In the genomic region with DNA sequence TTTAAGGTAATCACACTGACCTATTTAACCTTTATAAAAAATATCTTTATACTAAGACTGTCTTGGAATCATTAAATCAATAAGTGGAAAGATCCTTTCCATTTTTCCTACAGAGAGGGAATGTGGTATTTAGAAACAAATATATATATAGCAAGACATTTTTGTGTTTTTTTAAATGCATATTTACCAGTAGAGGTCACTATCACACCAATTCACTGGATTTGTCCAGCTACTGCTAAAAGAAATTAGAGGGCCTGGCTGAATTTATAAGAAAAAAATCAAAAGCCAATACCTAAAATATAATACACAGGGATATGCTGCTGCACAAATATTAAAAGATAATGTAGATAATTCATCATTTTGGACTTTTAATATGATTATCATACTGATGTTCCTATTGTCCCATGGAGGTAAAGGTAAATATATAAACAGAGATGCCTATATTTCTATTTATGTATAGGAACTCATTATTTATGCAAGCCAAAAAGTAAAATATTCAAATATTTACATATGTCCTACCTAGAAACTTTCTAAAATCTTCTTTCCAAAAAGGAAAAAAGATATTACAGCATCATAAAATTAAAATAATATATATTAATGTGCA, we compare ENCODE assay signal across 8 cellular contexts.
A peak's percentile ranks its signal among the peaks of the same experiment; 100 is the strongest.
DNase-seq lines count a peak whose midpoint lies in the region; ATAC-seq, FAIRE-seq and TF ChIP-seq lines count a peak whose summit lies in the region.

No MANE protein-coding gene starts in this region.

- H3K4me2 ChIP-seq in H1 (ENCODE audit: insufficient read depth in 1 of 2, low read depth in 2 of 2, low read length in 2 of 2), result no peak overlapping the region

- ATAC-seq in heart right ventricle, result no peak
- no peak for ATAC-seq in left cardiac atrium
- peak; percentile 58 to 75 (median 68) for ATAC-seq in pancreas
- ATAC-seq in HG02588 (IDR thresholded peaks at IDR 0.05; ENCODE audit: unreplicated experiment), result no peak

- H4K91ac ChIP-seq in H1 (replicated peaks; ENCODE audit: insufficient read length, low read length), result no peak overlapping the region

- no peak overlapping the region for H2BK120ac ChIP-seq in H1 (replicated peaks; ENCODE audit: low read depth, low read length)

- peak; percentile 18 to 69 (median 53) for TF ChIP-seq CTCF in heart right ventricle (IDR thresholded peaks at IDR 0.05)
- TF ChIP-seq CTCF in H1 (IDR thresholded peaks at IDR 0.05; ENCODE audit: control extremely low read depth in 1 of 3, insufficient read depth in 1 of 3, low read depth in 1 of 3, low read length in 3 of 3), result peak in 1 of 3 experiments; percentile 23; a peak in 1 of 4 replicates
- TF ChIP-seq CTCF in pancreas (IDR thresholded peaks at IDR 0.05), result peak in 3 of 4 donors; percentile 29 to 45 (median 42)

- no peak overlapping the region for H3K4ac ChIP-seq in H1 (replicated peaks; ENCODE audit: insufficient read length, low read depth, low read length)

- H2BK15ac ChIP-seq in H1 (ENCODE audit: low read length), result no peak overlapping the region

- H3K27me3 ChIP-seq in heart right ventricle (no peaks in the 10 kb centered on the region), H1 (replicated peaks in 1 of 4; ENCODE audit: control insufficient read depth in 3 of 4, extremely low read depth in 1 of 4, insufficient read depth in 3 of 4, low read length in 3 of 4) (peaks cover 0 to 1% (median 0%) of the 10 kb centered on the region in 4 experiments; a peak in 1 of 7 replicates), pancreas (no peaks in the 10 kb centered on the region)

- H3K18ac ChIP-seq in H1 (ENCODE audit: extremely low read depth, low read length), result no peak overlapping the region

- CTCF ChIA-PET in H1 (lab: Charles Lee; ENCODE audit: partially characterized antibody), result interaction anchor here (0.6 to 5.2 kb wide), 14 partner anchors 9 to 501 kb away, joined by 3 to 23 read pairs (median 4); a partner anchor contains a TSS

- DNase-seq in heart right ventricle, result no peak
- DNase-seq in left cardiac atrium, result no peak
- DNase-seq in NCI-H460 (ENCODE audit: extremely low read depth, low read depth), result peak; percentile 31
- no peak for DNase-seq in H1 (ENCODE audit: low read depth in 1 of 2, low spot score in 2 of 2)
- no peak for DNase-seq in pancreas
- DNase-seq in 8988T, result no peak
- no peak for DNase-seq in activated naive CD4-positive, alpha-beta T cell (lab: John Stamatoyannopoulos, UW)

- peaks cover 0 to 14% (median 9%) of the 10 kb centered on the region in 11 donors for H3K9me3 ChIP-seq in heart right ventricle
- peaks cover under 1 to 1% of the 10 kb centered on the region in 2 experiments; a peak in 1 of 4 replicates for H3K9me3 ChIP-seq in H1 (ENCODE audit: insufficient read depth in 2 of 2, low read depth in 1 of 2, low read length in 1 of 2)
- H3K9me3 ChIP-seq in pancreas, result no peaks in the 10 kb centered on the region

- H3K56ac ChIP-seq in H1 (replicated peaks; ENCODE audit: insufficient read length, low read depth, low read length), result no peak overlapping the region

- H2BK5ac ChIP-seq in H1 (ENCODE audit: low read depth, low read length), result no peak overlapping the region

- no peak overlapping the region for H3K23ac ChIP-seq in H1 (ENCODE audit: insufficient read length)

- no peak for TF ChIP-seq EP300 in H1 (IDR thresholded peaks at IDR 0.05; ENCODE audit: borderline replicate concordance in 1 of 2, low read depth in 2 of 2, low read length in 2 of 2)

- no peak overlapping the region for H4K8ac ChIP-seq in H1 (ENCODE audit: extremely low read depth, insufficient read depth, low read length)

- H3K79me1 ChIP-seq in H1 (ENCODE audit: low read depth, low read length), result no peaks in the 10 kb centered on the region

- H3K79me2 ChIP-seq in H1 (ENCODE audit: control insufficient read depth in 1 of 2, insufficient read depth in 2 of 2, low read length in 2 of 2), result no peaks in the 10 kb centered on the region

- no peak overlapping the region for H4K5ac ChIP-seq in H1 (ENCODE audit: insufficient read length, low read depth, low read length)

- H3K4me1 ChIP-seq in heart right ventricle (no peaks in the 10 kb centered on the region), H1 (replicated peaks in 1 of 4; ENCODE audit: control insufficient read depth in 3 of 4, insufficient read depth in 4 of 4, low read length in 3 of 4) (no peaks in the 10 kb centered on the region), pancreas (no peaks in the 10 kb centered on the region)

- H4K20me1 ChIP-seq in H1 (replicated peaks in 1 of 2; ENCODE audit: control insufficient read depth in 1 of 2, insufficient read depth in 2 of 2, low read length in 2 of 2), result no peaks in the 10 kb centered on the region

- no peak for TF ChIP-seq POLR2A in H1 (IDR thresholded peaks at IDR 0.05; ENCODE audit: control extremely low read depth in 1 of 2, low read depth in 2 of 2, low read length in 2 of 2)

- no peak overlapping the region for H2BK12ac ChIP-seq in H1 (ENCODE audit: low read depth, low read length)

- no peak overlapping the region for H2AK5ac ChIP-seq in H1 (ENCODE audit: low read depth, low read length)

- H3K9ac ChIP-seq in H1 (replicated peaks in 1 of 4; ENCODE audit: extremely low read depth in 1 of 4, low read depth in 3 of 4, low read length in 3 of 4), result no peak overlapping the region

- no peak overlapping the region for H2AFZ ChIP-seq in H1 (ENCODE audit: low read length)

- POLR2A ChIA-PET in H1 (lab: Charles Lee; ENCODE audit: partially characterized antibody), result interaction anchor here (2.0 kb wide), 1 partner anchor 68 kb away, joined by 5 read pairs; no protein-coding TSS in a partner anchor

- TF ChIP-seq RAD21 in H1 (IDR thresholded peaks at IDR 0.05 in 1 of 2, conservative IDR thresholded peaks at IDR 0.05 in 1 of 2; ENCODE audit: low read depth in 2 of 2, low read length in 2 of 2), result peak; percentile 43 to 57

- H3K14ac ChIP-seq in H1 (ENCODE audit: insufficient read length), result no peak overlapping the region

- H3K27ac ChIP-seq in heart right ventricle (no peak overlapping the region), H1 (ENCODE audit: low read depth, low read length) (no peak overlapping the region), pancreas (no peak overlapping the region)

- no peak overlapping the region for H2BK20ac ChIP-seq in H1 (ENCODE audit: low read length)

- H3K36me3 ChIP-seq in heart right ventricle (peaks cover 0 to 65% (median 7%) of the 10 kb centered on the region in 9 donors), H1 (ENCODE audit: control insufficient read depth in 2 of 4, insufficient read depth in 4 of 4, low read length in 3 of 4) (peaks cover 0 to 11% (median 2%) of the 10 kb centered on the region in 4 experiments; a peak in 3 of 8 replicates), pancreas (peaks cover 0 to 29% (median 0%) of the 10 kb centered on the region in 3 donors)

- no peak overlapping the region for H3K4me3 ChIP-seq in heart right ventricle
- no peak overlapping the region for H3K4me3 ChIP-seq in H1 (ENCODE audit: extremely low read depth in 1 of 4, insufficient read depth in 2 of 4, low read depth in 3 of 4, low read length in 4 of 4)
- no peak overlapping the region for H3K4me3 ChIP-seq in pancreas

- no peaks in the 10 kb centered on the region for H3K23me2 ChIP-seq in H1 (ENCODE audit: low read depth, low read length)

- intact Hi-C loops in heart right ventricle (cut with DNase I), result loop anchor here in 6 of 10 donors (5.0 kb wide), 3 partner anchors 68 to 493 kb away; a partner anchor contains a TSS
- intact Hi-C loops in left cardiac atrium (cut with DNase I), result loop anchor here in 1 of 2 donors (5.0 kb wide), 1 partner anchor 58 kb away; no protein-coding TSS in a partner anchor
- intact Hi-C loops in pancreas (cut with DNase I), result loop anchor here in 2 of 3 donors (5.0 to 10.0 kb wide), 2 partner anchors 493 to 496 kb away; no protein-coding TSS in a partner anchor

- FAIRE-seq in H1 (lab: Jason Lieb, UNC), result no peak
- FAIRE-seq in pancreas (lab: Jason Lieb, UNC), result peak; percentile 95

TF ChIP-seq in H1, 55 proteins besides CTCF, POLR2A, EP300 and RAD21:
- TF ChIP-seq, protein P1, sequence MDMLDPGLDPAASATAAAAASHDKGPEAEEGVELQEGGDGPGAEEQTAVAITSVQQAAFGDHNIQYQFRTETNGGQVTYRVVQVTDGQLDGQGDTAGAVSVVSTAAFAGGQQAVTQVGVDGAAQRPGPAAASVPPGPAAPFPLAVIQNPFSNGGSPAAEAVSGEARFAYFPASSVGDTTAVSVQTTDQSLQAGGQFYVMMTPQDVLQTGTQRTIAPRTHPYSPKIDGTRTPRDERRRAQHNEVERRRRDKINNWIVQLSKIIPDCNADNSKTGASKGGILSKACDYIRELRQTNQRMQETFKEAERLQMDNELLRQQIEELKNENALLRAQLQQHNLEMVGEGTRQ (IDR thresholded peaks at IDR 0.05; ENCODE audit: low read length), result no peak
- no peak for TF ChIP-seq MAFK (IDR thresholded peaks at IDR 0.05; ENCODE audit: low read depth, low read length)
- no peak for TF ChIP-seq SP4 (IDR thresholded peaks at IDR 0.05; ENCODE audit: low read length)
- no peak for TF ChIP-seq POLR2AphosphoS5 (IDR thresholded peaks at IDR 0.05; ENCODE audit: low read depth, low read length)
- no peak for TF ChIP-seq RFX5 (IDR thresholded peaks at IDR 0.05; ENCODE audit: borderline replicate concordance, low read depth, low read length)
- TF ChIP-seq TEAD4 (IDR thresholded peaks at IDR 0.05; ENCODE audit: low read depth, low read length), result 0 out of 2 replicates have a peak, but pooled peaks have one; percentile 34
- TF ChIP-seq FOSL1 (IDR thresholded peaks at IDR 0.05; ENCODE audit: insufficient read depth, low read depth, low read length), result no peak

Comparison
In these comparisons a context has a peak if more than half of its experiments do, and no peak if none do; other contexts are left out.
1. ATAC-seq: peak in pancreas (4 of 4); none in heart right ventricle (0 of 8), left cardiac atrium (0 of 2) and HG02588 (single experiment).